In genomic region chr11:64268028-64268686, GRCh38 we compare ENCODE assay signal across 8 cellular contexts. TPM values are rescaled to one million over a fixed set of nuclear protein-coding genes. Genes with fewer than 3 reads are reported as not detected.
DNase-seq lines count a peak whose midpoint lies in the region; ATAC-seq and TF ChIP-seq lines count a peak whose summit lies in the region.

No MANE protein-coding gene starts in this region.

- no peaks in the 10 kb centered on the region for H3K27me3 ChIP-seq in heart right ventricle
- no peaks in the 10 kb centered on the region for H3K27me3 ChIP-seq in mesenchymal stem cell (ENCODE audit: control insufficient read depth in 1 of 2, insufficient read depth in 1 of 2, low read length in 2 of 2)
- H3K27me3 ChIP-seq in uterus, result no peaks in the 10 kb centered on the region

- no peak for TF ChIP-seq POLR2A in uterus (IDR thresholded peaks at IDR 0.05)

- H2AK5ac ChIP-seq in mesenchymal stem cell (ENCODE audit: low read length, severe bottlenecking), result peak overlapping the region; percentile 18

- H2BK120ac ChIP-seq in mesenchymal stem cell (ENCODE audit: low read depth, low read length), result peak overlapping the region; percentile 85

- no peaks in the 10 kb centered on the region for H3K9me3 ChIP-seq in heart right ventricle
- H3K9me3 ChIP-seq in mesenchymal stem cell (ENCODE audit: control insufficient read depth, low read length), result no peaks in the 10 kb centered on the region
- no peaks in the 10 kb centered on the region for H3K9me3 ChIP-seq in uterus

- peak overlapping the region; percentile 58 to 100 (median 98) for H3K27ac ChIP-seq in heart right ventricle
- H3K27ac ChIP-seq in mesenchymal stem cell (ENCODE audit: low read length, poor library complexity, severe bottlenecking), result peak overlapping the region; percentile 94
- peak overlapping the region; percentile 91 to 97 for H3K27ac ChIP-seq in uterus

- peak overlapping the region; percentile 96 for H3K9ac ChIP-seq in mesenchymal stem cell (ENCODE audit: low read length)

- H2BK5ac ChIP-seq in mesenchymal stem cell (ENCODE audit: low read depth, low read length, poor library complexity, severe bottlenecking), result no peak overlapping the region

- H3K36me3 ChIP-seq in heart right ventricle, result peaks cover 0 to 43% (median 9%) of the 10 kb centered on the region in 9 donors
- H3K36me3 ChIP-seq in mesenchymal stem cell (ENCODE audit: control insufficient read depth in 1 of 2, insufficient read depth in 2 of 2, low read depth in 1 of 2, low read length in 2 of 2), result peaks cover 36 to 54% of the 10 kb centered on the region in 2 experiments
- no peaks in the 10 kb centered on the region for H3K36me3 ChIP-seq in uterus

- H3K18ac ChIP-seq in mesenchymal stem cell (ENCODE audit: low read depth in 1 of 2, low read length in 2 of 2), result peak overlapping the region; percentile 34 to 73

- no peak overlapping the region for H2AFZ ChIP-seq in mesenchymal stem cell (ENCODE audit: low read depth, low read length)

- H3K4me3 ChIP-seq in heart right ventricle (peak overlapping the region in 9 of 10 donors; percentile 68 to 90 (median 75)), astrocyte of the cerebellum (ENCODE audit: low read depth, low read length) (peak overlapping the region; percentile 62), mesenchymal stem cell (ENCODE audit: insufficient read depth in 1 of 2, low read depth in 1 of 2, low read length in 2 of 2) (peak overlapping the region; percentile 32 to 83), uterus (peak overlapping the region in 1 of 2 donors; percentile 63)

- peak overlapping the region; percentile 81 for H3K4me2 ChIP-seq in mesenchymal stem cell (ENCODE audit: low read length, poor library complexity, severe bottlenecking)

- H4K91ac ChIP-seq in mesenchymal stem cell (ENCODE audit: low read length), result peak overlapping the region; percentile 87

- no peak for TF ChIP-seq CTCF in heart right ventricle (IDR thresholded peaks at IDR 0.05)
- no peak for TF ChIP-seq CTCF in astrocyte of the cerebellum (IDR thresholded peaks at IDR 0.05; ENCODE audit: low read depth, low read length, missing control alignments)
- TF ChIP-seq CTCF in uterus (IDR thresholded peaks at IDR 0.05), result no peak

- peak overlapping the region; percentile 77 for H2BK15ac ChIP-seq in mesenchymal stem cell (ENCODE audit: low read depth, poor library complexity, severe bottlenecking)

- peak overlapping the region in 1 of 2 experiments; percentile 76 for H3K14ac ChIP-seq in mesenchymal stem cell (ENCODE audit: low read length in 2 of 2)

- peaks cover 18 to 49% (median 36%) of the 10 kb centered on the region in 9 donors for H3K4me1 ChIP-seq in heart right ventricle
- H3K4me1 ChIP-seq in mesenchymal stem cell (ENCODE audit: control insufficient read depth, insufficient read depth, low read depth, low read length), result peaks cover 34% of the 10 kb centered on the region
- peaks cover 0 to 11% of the 10 kb centered on the region in 2 donors for H3K4me1 ChIP-seq in uterus

- H3K23ac ChIP-seq in mesenchymal stem cell (ENCODE audit: low read length in 2 of 2), result peak overlapping the region in 1 of 2 experiments; percentile 65

- ATAC-seq in heart right ventricle, result peak in 1 of 8 donors; percentile 0
- ATAC-seq in GM18519 (IDR thresholded peaks at IDR 0.05; ENCODE audit: low FRiP score, unreplicated experiment), result no peak
- no peak for ATAC-seq in HG03139 (IDR thresholded peaks at IDR 0.05; ENCODE audit: unreplicated experiment)

- peaks cover 12% of the 10 kb centered on the region for H3K79me1 ChIP-seq in mesenchymal stem cell (replicated peaks; ENCODE audit: low read length, poor library complexity, severe bottlenecking)

- intact Hi-C loops in heart right ventricle (cut with DNase I) (loop anchor here in 1 of 10 donors (1.0 to 2.0 kb wide), 2 partner anchors 17 to 64 kb away; partner anchors contain the start of gene PLCB3), cardiac septum (cut with DNase I) (loop anchor here (2.0 to 5.0 kb wide), 2 partner anchors 34 to 63 kb away; partner anchors contain the start of gene CATSPERZ), uterus (cut with DNase I; ENCODE audit: low total_unique reads) (no loop called here), head of caudate nucleus (cut with DNase I) (no loop called here)

- peak overlapping the region; percentile 76 to 97 for H3K4ac ChIP-seq in mesenchymal stem cell (ENCODE audit: low read depth in 1 of 2, low read length in 2 of 2)

- WGBS in heart right ventricle, 2 donors, result 38 to 44% methylated on average over 18 of the region's 18 CpGs
- WGBS in mesenchymal stem cell, result 74% methylated on average over 18 of the region's 18 CpGs

- in situ Hi-C loops in astrocyte of the cerebellum (cut with HindIII; ENCODE audit: low sequenced_read_pairs), result loop anchor here (10.0 kb wide), 1 partner anchor 57 kb away; no protein-coding TSS in a partner anchor

- H4K8ac ChIP-seq in mesenchymal stem cell (ENCODE audit: low read length), result peak overlapping the region; percentile 99

- DNase-seq in heart right ventricle, result peak; percentile 30 to 47
- DNase-seq in cardiac septum (ENCODE audit: low spot score), result no peak
- no peak for DNase-seq in astrocyte of the cerebellum (ENCODE audit: low read depth)
- no peak for DNase-seq in mesenchymal stem cell
- DNase-seq in uterus, result no peak
- no peak for DNase-seq in head of caudate nucleus

- peak overlapping the region; percentile 78 to 93 for H2BK12ac ChIP-seq in mesenchymal stem cell (ENCODE audit: low read length in 2 of 2)

RNA-seq across cellular contexts. Expression of gene BAD, which starts 16.3 kb away (rescaled TPM):
- total RNA-seq in heart right ventricle, result 100 to 1,000 TPM in 1 of 10 donors, 10 to 100 TPM in 9; 40.7 to 106 (median 52.2) TPM
- 100 to 1,000 TPM in 1 of 2 donors, 10 to 100 TPM in 1; 92.1 to 104 TPM for polyA plus RNA-seq in heart right ventricle
- total RNA-seq in cardiac septum, result 45.9 TPM
- 69.6 TPM for polyA plus RNA-seq in mesenchymal stem cell (2013, experiment 1 of 2)
- polyA plus RNA-seq in mesenchymal stem cell (2013, experiment 2 of 2), result 70.6 TPM
- 10 to 100 TPM; 54.8 to 72.9 (median 62.0) TPM for total RNA-seq in uterus

RNA-seq across cellular contexts. Expression of gene PLCB3, which starts 16.8 kb away (rescaled TPM):
- total RNA-seq in heart right ventricle (10 to 100 TPM in 3 of 10 donors, 1 to 10 TPM in 7; 5.8 to 13.3 (median 8.7) TPM), cardiac septum (9.6 TPM), uterus (10 to 100 TPM in 3 of 4 donors, 1 to 10 TPM in 1; 10.0 to 39.5 (median 21.8) TPM)
- 10 to 100 TPM in 1 of 2 donors, 1 to 10 TPM in 1; 9.5 to 13.1 TPM for polyA plus RNA-seq in heart right ventricle
- polyA plus RNA-seq in mesenchymal stem cell (2013, experiment 1 of 2), result 22.4 TPM
- polyA plus RNA-seq in mesenchymal stem cell (2013, experiment 2 of 2), result 21.6 TPM

RNA-seq across cellular contexts. Expression of gene GPR137, which starts 17.5 kb away (rescaled TPM):
- total RNA-seq in heart right ventricle, result 10 to 100 TPM; 16.4 to 43.0 (median 24.3) TPM
- polyA plus RNA-seq in heart right ventricle, result 10 to 100 TPM; 18.4 to 31.8 TPM
- total RNA-seq in cardiac septum, result 37.7 TPM
- polyA plus RNA-seq in mesenchymal stem cell (2013, experiment 1 of 2), result 25.9 TPM
- polyA plus RNA-seq in mesenchymal stem cell (2013, experiment 2 of 2), result 24.6 TPM
- 10 to 100 TPM in 2 of 4 donors, 1 to 10 TPM in 1, under 1 TPM in 1; 0.51 to 32.3 (median 10.6) TPM for total RNA-seq in uterus

RNA-seq across cellular contexts. Expression of gene PPP1R14B, which starts 21.4 kb away (rescaled TPM):
- total RNA-seq in heart right ventricle (100 to 1,000 TPM in 4 of 10 donors, 10 to 100 TPM in 6; 52.4 to 194 (median 77.2) TPM), cardiac septum (113 TPM), uterus (10 to 100 TPM in 3 of 4 donors, 1 to 10 TPM in 1; 9.5 to 63.4 (median 28.3) TPM)
- polyA plus RNA-seq in heart right ventricle, result 100 to 1,000 TPM; 229 to 331 TPM
- polyA plus RNA-seq in mesenchymal stem cell (2013, experiment 1 of 2), result 279 TPM
- polyA plus RNA-seq in mesenchymal stem cell (2013, experiment 2 of 2), result 281 TPM

RNA-seq across cellular contexts. Expression of gene KCNK4, which starts 22.9 kb away (rescaled TPM):
- total RNA-seq in heart right ventricle (not detected), cardiac septum (not detected), uterus (under 1 TPM in 2 of 4 donors, not detected in 2; 0.61 to 0.76 TPM)
- polyA plus RNA-seq in heart right ventricle, result not detected
- not detected for polyA plus RNA-seq in mesenchymal stem cell (2013, experiment 1 of 2)
- polyA plus RNA-seq in mesenchymal stem cell (2013, experiment 2 of 2), result not detected

Comparison
In these comparisons a context has a peak if more than half of its experiments do, and no peak if none do; other contexts are left out.
1. DNase-seq: peak in heart right ventricle (2 of 2); none in cardiac septum (single experiment), astrocyte of the cerebellum (single experiment), mesenchymal stem cell (single experiment), uterus (0 of 2) and head of caudate nucleus (0 of 42).
2. Peak in every context shown above with its lines, with median percentiles within 50 percentile points of each other: H3K27ac ChIP-seq.